Comparison of ENCODE assay signal across 20 cellular contexts in the genomic region with DNA sequence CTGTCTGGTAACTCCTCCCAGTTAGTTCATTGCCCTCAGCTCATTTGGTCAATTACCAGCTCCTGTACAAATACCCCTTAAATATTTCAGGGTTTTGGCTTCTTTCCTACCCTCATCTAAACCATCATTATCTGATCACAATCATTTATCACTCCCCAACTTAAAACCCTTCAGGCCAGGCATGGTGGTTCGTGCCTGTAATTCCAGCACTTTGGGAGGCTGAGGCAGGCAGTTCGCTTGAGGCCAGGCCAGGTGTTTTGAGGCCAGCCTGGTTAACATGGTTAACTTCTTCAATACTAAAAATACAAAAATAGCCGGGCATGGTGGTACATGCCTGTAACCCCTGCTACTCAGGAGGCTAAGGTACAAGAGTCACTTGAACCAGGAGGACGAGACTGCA. TPM values are rescaled to one million over a fixed set of nuclear protein-coding genes. Genes with fewer than 3 reads are reported as not detected.
DNase-seq lines count a peak whose midpoint lies in the region; ATAC-seq and TF ChIP-seq lines count a peak whose summit lies in the region.
"Had no signal": no experiment of that assay in that cellular context is flagged by ENCODE, and none has a peak within 500 bp of the region (broad histone marks: within the 10 kb centered on the region; RNA-seq: fewer than 3 reads in every experiment).

No MANE protein-coding gene starts in this region.

- no peak overlapping the region for H3K23ac ChIP-seq in H9 (ENCODE audit: insufficient read length, low read depth, low read length)

- peaks cover 3% of the 10 kb centered on the region; the same call in 1 of the 2 replicates for H3K79me2 ChIP-seq in H9 (ENCODE audit: insufficient read depth, low read length)

- H2AFZ ChIP-seq in H9 (ENCODE audit: low read length): no peak overlapping the region

- WGBS in H9 (ENCODE audit: extremely low coverage, insufficient read length, low lambda C conversion rate): no CpG with 5 or more reads among the region's 4 CpGs

- H3K27ac ChIP-seq in H9 (ENCODE audit: insufficient read length, low read depth, low read length): no peak overlapping the region
- H3K27ac ChIP-seq: BLaER1 treated with 17β-estradiol and CSF1 and Interleukin-3, amounts not matched to agents 10 nM and 100 nM; brain microvascular endothelial cell; heart left ventricle; prostate gland; SJSA1 had no signal

- no peak overlapping the region for H2BK12ac ChIP-seq in H9 (ENCODE audit: insufficient read length, low read depth, low read length)

- no peak overlapping the region for H2AK5ac ChIP-seq in H9 (ENCODE audit: insufficient read length, low read length)

- no peak overlapping the region for H2BK5ac ChIP-seq in H9 (ENCODE audit: insufficient read length, low read length)

- no peaks in the 10 kb centered on the region for H3K27me3 Mint-ChIP-seq in activated T-cell treated with anti-CD3 and anti-CD28 coated beads, Interleukin-2, amount 50 U/mL, for 72 hours (ENCODE audit: low read depth)
- no peaks in the 10 kb centered on the region for H3K27me3 Mint-ChIP-seq in H9 (ENCODE audit: low read depth)
- H3K27me3 Mint-ChIP-seq in activated T-helper 2 cell treated with anti-CD3 and anti-CD28 coated beads, Interferon-gamma antibody, Interleukin-2, Interleukin-4, amounts not matched to agents 10 μg/mL and 5 μg/mL and 100 μg/mL, durations not matched to agents 14 hours and 24 hours and 36 hours (ENCODE audit: low read depth): no peaks in the 10 kb centered on the region

- peaks cover 9 to 28% of the 10 kb centered on the region in 2 donors for H3K36me3 Mint-ChIP-seq in activated T-cell treated with anti-CD3 and anti-CD28 coated beads, Interleukin-2, amount 50 U/mL, for 72 hours (ENCODE audit: insufficient read depth in 2 of 2)
- peaks cover 44 to 59% (median 53%) of the 10 kb centered on the region in 3 experiments for H3K36me3 Mint-ChIP-seq in H9 (ENCODE audit: insufficient read depth in 1 of 3, low read depth in 3 of 3)
- H3K36me3 Mint-ChIP-seq in activated T-helper 2 cell treated with anti-CD3 and anti-CD28 coated beads, Interferon-gamma antibody, Interleukin-2, Interleukin-4, amounts not matched to agents 10 μg/mL and 5 μg/mL and 100 μg/mL, durations not matched to agents 14 hours and 24 hours and 36 hours (ENCODE audit: low read depth): peaks cover 61% of the 10 kb centered on the region
- H3K36me3 Mint-ChIP-seq in stimulated activated effector memory CD8-positive, alpha-beta T cell treated with anti-CD3 and anti-CD28 coated beads, Interleukin-12 subunit alpha, Interleukin-12 subunit beta, amount 100 ng/mL, for 72 hours: peaks cover 96% of the 10 kb centered on the region

- TF ChIP-seq CTCF in H9 (conservative IDR thresholded peaks at IDR 0.05): no peak

- no peak overlapping the region for H3K18ac ChIP-seq in H9 (ENCODE audit: insufficient read length, low read depth, low read length)

- peak overlapping the region; percentile 82 for H3K27ac Mint-ChIP-seq in activated T-cell treated with anti-CD3 and anti-CD28 coated beads, Interleukin-2, amount 50 U/mL, for 72 hours
- H3K27ac Mint-ChIP-seq in H9: peak overlapping the region in 2 of 3 experiments; percentile 17 to 49; a peak in 2 of 7 replicates
- H3K27ac Mint-ChIP-seq in activated T-helper 2 cell treated with anti-CD3 and anti-CD28 coated beads, Interferon-gamma antibody, Interleukin-2, Interleukin-4, amounts not matched to agents 10 μg/mL and 5 μg/mL and 100 μg/mL, durations not matched to agents 14 hours and 24 hours and 36 hours: peak overlapping the region; percentile 86
- peak overlapping the region; percentile 84 for H3K27ac Mint-ChIP-seq in stimulated activated effector memory CD8-positive, alpha-beta T cell treated with anti-CD3 and anti-CD28 coated beads, Interleukin-12 subunit alpha, Interleukin-12 subunit beta, amount 100 ng/mL, for 72 hours

- H3K14ac ChIP-seq in H9 (ENCODE audit: insufficient read depth, low read length): no peak overlapping the region

- intact Hi-C loops in activated T-helper 2 cell treated with anti-CD3 and anti-CD28 coated beads, Interferon-gamma antibody, Interleukin-2, Interleukin-4, amounts not matched to agents 10 μg/mL and 5 μg/mL and 100 μg/mL, durations not matched to agents 14 hours and 24 hours and 36 hours (cut with micrococcal nuclease): no loop called here

- H3K23me2 ChIP-seq in H9 (ENCODE audit: insufficient read length, low read depth, low read length, poor library complexity, severe bottlenecking): peaks cover 4% of the 10 kb centered on the region

- no peak overlapping the region for H2BK15ac ChIP-seq in H9 (ENCODE audit: low read depth, low read length)

- H4K20me1 ChIP-seq in H9 (ENCODE audit: control insufficient read depth, insufficient read depth, insufficient read length): no peaks in the 10 kb centered on the region

- peaks cover 47% of the 10 kb centered on the region for H3K4me1 Mint-ChIP-seq in activated T-cell treated with anti-CD3 and anti-CD28 coated beads, Interleukin-2, amount 50 U/mL, for 72 hours (ENCODE audit: low read depth)
- H3K4me1 Mint-ChIP-seq in H9: peaks cover 38 to 42% of the 10 kb centered on the region in 2 experiments
- H3K4me1 Mint-ChIP-seq in activated T-helper 2 cell treated with anti-CD3 and anti-CD28 coated beads, Interferon-gamma antibody, Interleukin-2, Interleukin-4, amounts not matched to agents 10 μg/mL and 5 μg/mL and 100 μg/mL, durations not matched to agents 14 hours and 24 hours and 36 hours (ENCODE audit: low read depth): peaks cover 31% of the 10 kb centered on the region
- peaks cover 31% of the 10 kb centered on the region for H3K4me1 Mint-ChIP-seq in stimulated activated effector memory CD8-positive, alpha-beta T cell treated with anti-CD3 and anti-CD28 coated beads, Interleukin-12 subunit alpha, Interleukin-12 subunit beta, amount 100 ng/mL, for 72 hours

- no peaks in the 10 kb centered on the region for H3K9me3 Mint-ChIP-seq in activated T-cell treated with anti-CD3 and anti-CD28 coated beads, Interleukin-2, amount 50 U/mL, for 72 hours
- no peaks in the 10 kb centered on the region; a peak in 1 of 5 replicates for H3K9me3 Mint-ChIP-seq in H9
- H3K9me3 Mint-ChIP-seq in activated T-helper 2 cell treated with anti-CD3 and anti-CD28 coated beads, Interferon-gamma antibody, Interleukin-2, Interleukin-4, amounts not matched to agents 10 μg/mL and 5 μg/mL and 100 μg/mL, durations not matched to agents 14 hours and 24 hours and 36 hours: no peaks in the 10 kb centered on the region
- no peaks in the 10 kb centered on the region for H3K9me3 Mint-ChIP-seq in stimulated activated effector memory CD8-positive, alpha-beta T cell treated with anti-CD3 and anti-CD28 coated beads, Interleukin-12 subunit alpha, Interleukin-12 subunit beta, amount 100 ng/mL, for 72 hours
- H3K9me3 Mint-ChIP-seq: activated T-cell treated with anti-CD3 and anti-CD28 coated beads, Interleukin-2, amount 50 U/mL, for 4 hours had no signal

- peaks cover 7% of the 10 kb centered on the region; the same call in 1 of the 2 replicates for H3K4me1 ChIP-seq in H9 (ENCODE audit: insufficient read depth, low read length)
- H3K4me1 ChIP-seq: heart left ventricle, prostate gland had no signal

- H3K4me2 ChIP-seq in H9 (ENCODE audit: insufficient read depth, insufficient read length, low read length): no peak overlapping the region
- H3K4me2 ChIP-seq: BLaER1 treated with 17β-estradiol and CSF1 and Interleukin-3, amounts not matched to agents 10 nM and 100 nM had no signal

- H3K4me3 Mint-ChIP-seq in activated T-cell treated with anti-CD3 and anti-CD28 coated beads, Interleukin-2, amount 50 U/mL, for 72 hours: no peak overlapping the region
- no peak overlapping the region; a peak in 1 of 5 replicates for H3K4me3 Mint-ChIP-seq in H9
- H3K4me3 Mint-ChIP-seq in activated T-helper 2 cell treated with anti-CD3 and anti-CD28 coated beads, Interferon-gamma antibody, Interleukin-2, Interleukin-4, amounts not matched to agents 10 μg/mL and 5 μg/mL and 100 μg/mL, durations not matched to agents 14 hours and 24 hours and 36 hours (ENCODE audit: low read depth): no peak overlapping the region
- H3K4me3 Mint-ChIP-seq in stimulated activated effector memory CD8-positive, alpha-beta T cell treated with anti-CD3 and anti-CD28 coated beads, Interleukin-12 subunit alpha, Interleukin-12 subunit beta, amount 100 ng/mL, for 72 hours: peak overlapping the region; percentile 25
- H3K4me3 Mint-ChIP-seq: activated T-cell treated with anti-CD3 and anti-CD28 coated beads, Interleukin-2, amount 50 U/mL, for 4 hours had no signal

- no peak overlapping the region for H3K56ac ChIP-seq in H9 (ENCODE audit: insufficient read length, low read depth, low read length)

- H3K79me1 ChIP-seq in H9 (ENCODE audit: insufficient read depth, low read depth, low read length, poor library complexity, severe bottlenecking): no peaks in the 10 kb centered on the region

- no peak for DNase-seq in activated T-cell treated with anti-CD3 and anti-CD28 coated beads, Interleukin-2, amount 50 U/mL, for 72 hours
- DNase-seq in activated T-cell treated with anti-CD3 and anti-CD28 coated beads, Interleukin-2, amount 50 U/mL, for 48 hours: no peak
- DNase-seq in H9 (no peak), GM19240 (ENCODE audit: insufficient read length, low spot score) (no peak)
- no peak for DNase-seq in activated T-helper 2 cell treated with anti-CD3 and anti-CD28 coated beads, Interferon-gamma antibody, Interleukin-2, Interleukin-4, amounts not matched to agents 10 μg/mL and 5 μg/mL and 100 μg/mL, durations not matched to agents 14 hours and 24 hours and 36 hours (ENCODE audit: low spot score)
- no peak for DNase-seq in stimulated activated effector memory CD8-positive, alpha-beta T cell treated with anti-CD3 and anti-CD28 coated beads, Interleukin-12 subunit alpha, Interleukin-12 subunit beta, amount 100 ng/mL, for 72 hours (ENCODE audit: low spot score in 2 of 2)
- DNase-seq: activated T-cell treated with anti-CD3 and anti-CD28 coated beads, Interleukin-2, amount 50 U/mL, for 4 hours; brain microvascular endothelial cell; effector CD8-positive, alpha-beta T cell; erythroblast; heart left ventricle; NCI-H1694 treated with DMSO at 0.1 percent for 48 hours; NCI-H2171 treated with DMSO at 0.1 percent for 48 hours; NCI-H524 treated with DMSO at 0.1 percent for 48 hours; substantia nigra had no signal

- H3K27me3 ChIP-seq in H9 (ENCODE audit: insufficient read depth, low read length): no peaks in the 10 kb centered on the region
- H3K27me3 ChIP-seq: BLaER1 treated with 17β-estradiol and CSF1 and Interleukin-3, amounts not matched to agents 10 nM and 100 nM; brain microvascular endothelial cell; heart left ventricle; SJSA1 had no signal

- no peak overlapping the region for H4K91ac ChIP-seq in H9 (ENCODE audit: insufficient read length, low read depth, low read length)

- H3T11ph ChIP-seq in H9 (ENCODE audit: low read length): no peak overlapping the region

- H2BK20ac ChIP-seq in H9 (ENCODE audit: low read depth, low read length, poor library complexity, severe bottlenecking): no peak overlapping the region

- H4K8ac ChIP-seq in H9 (replicated peaks; ENCODE audit: insufficient read length, low read depth, low read length): no peak overlapping the region

- H3K9me3 ChIP-seq in H9 (ENCODE audit: control insufficient read depth, low read depth, low read length): no peaks in the 10 kb centered on the region
- H3K9me3 ChIP-seq: BLaER1 treated with 17β-estradiol and CSF1 and Interleukin-3, amounts not matched to agents 10 nM and 100 nM; HAP-1; heart left ventricle; prostate gland; SJSA1 had no signal

- no peak overlapping the region for H2BK120ac ChIP-seq in H9 (ENCODE audit: low read depth, low read length, poor library complexity, severe bottlenecking)

- ATAC-seq in activated T-cell treated with anti-CD3 and anti-CD28 coated beads, Interleukin-2, amount 50 U/mL, for 72 hours (replicated peaks in 1 of 2): no peak
- no peak for ATAC-seq in stimulated activated effector memory CD8-positive, alpha-beta T cell treated with anti-CD3 and anti-CD28 coated beads, Interleukin-12 subunit alpha, Interleukin-12 subunit beta, amount 100 ng/mL, for 72 hours
- ATAC-seq in HG03045 (IDR thresholded peaks at IDR 0.05; ENCODE audit: unreplicated experiment): no peak
- ATAC-seq: heart left ventricle had no signal

- no peak overlapping the region for H4K5ac ChIP-seq in H9 (ENCODE audit: insufficient read length, low read depth, low read length)

- no peak overlapping the region for H3K4ac ChIP-seq in H9 (ENCODE audit: low read depth, low read length)

- H3K9ac ChIP-seq in H9 (ENCODE audit: extremely low read depth, insufficient read length, low read length): no peak overlapping the region

RNA-seq across cellular contexts. Expression of a gene that starts 9.4 kb away (rescaled TPM):
- total RNA-seq in activated T-cell treated with anti-CD3 and anti-CD28 coated beads, Interleukin-2, amount 50 U/mL, for 72 hours: 10 to 100 TPM; 47.3 to 58.4 TPM
- 81.7 and 94.6 TPM in 2 replicates for total RNA-seq in H9 (2021)
- total RNA-seq in activated T-helper 2 cell treated with anti-CD3 and anti-CD28 coated beads, Interferon-gamma antibody, Interleukin-2, Interleukin-4, amounts not matched to agents 10 μg/mL and 5 μg/mL and 100 μg/mL, durations not matched to agents 14 hours and 24 hours and 36 hours: 44.3 and 50.6 TPM in 2 replicates

RNA-seq across cellular contexts. Expression of a gene that starts 22.8 kb away (rescaled TPM):
- total RNA-seq in activated T-cell treated with anti-CD3 and anti-CD28 coated beads, Interleukin-2, amount 50 U/mL, for 72 hours: 10 to 100 TPM; 78.2 to 88.3 TPM
- 96.5 and 111 TPM in 2 replicates for total RNA-seq in H9 (2021)
- total RNA-seq in activated T-helper 2 cell treated with anti-CD3 and anti-CD28 coated beads, Interferon-gamma antibody, Interleukin-2, Interleukin-4, amounts not matched to agents 10 μg/mL and 5 μg/mL and 100 μg/mL, durations not matched to agents 14 hours and 24 hours and 36 hours: 94.5 and 99.0 TPM in 2 replicates

RNA-seq across cellular contexts. Expression of a gene that starts 41.5 kb away (rescaled TPM):
- total RNA-seq in activated T-cell treated with anti-CD3 and anti-CD28 coated beads, Interleukin-2, amount 50 U/mL, for 72 hours: 1 to 10 TPM in 1 of 2 donors, under 1 TPM in 1; 0.62 to 2.0 TPM
- total RNA-seq in H9 (2021): 217 and 218 TPM in 2 replicates
- total RNA-seq in activated T-helper 2 cell treated with anti-CD3 and anti-CD28 coated beads, Interferon-gamma antibody, Interleukin-2, Interleukin-4, amounts not matched to agents 10 μg/mL and 5 μg/mL and 100 μg/mL, durations not matched to agents 14 hours and 24 hours and 36 hours: 4.0 and 4.2 TPM in 2 replicates

Comparison
In these comparisons a context has a peak if more than half of its experiments do, and no peak if none do; other contexts are left out.
1. H3K27ac Mint-ChIP-seq: peak in every context shown above with its lines; median percentile 86 in activated T-helper 2 cell treated with anti-CD3 and anti-CD28 coated beads, Interferon-gamma antibody, Interleukin-2, Interleukin-4, amounts not matched to agents 10 μg/mL and 5 μg/mL and 100 μg/mL, durations not matched to agents 14 hours and 24 hours and 36 hours; 84 in stimulated activated effector memory CD8-positive, alpha-beta T cell treated with anti-CD3 and anti-CD28 coated beads, Interleukin-12 subunit alpha, Interleukin-12 subunit beta, amount 100 ng/mL, for 72 hours; 82 in activated T-cell treated with anti-CD3 and anti-CD28 coated beads, Interleukin-2, amount 50 U/mL, for 72 hours; 33 in H9.
2. RNA of a gene that starts 41.5 kb away (total RNA-seq): 217 to 218 TPM in H9; 4.0 to 4.2 TPM in activated T-helper 2 cell treated with anti-CD3 and anti-CD28 coated beads, Interferon-gamma antibody, Interleukin-2, Interleukin-4, amounts not matched to agents 10 μg/mL and 5 μg/mL and 100 μg/mL, durations not matched to agents 14 hours and 24 hours and 36 hours and 0.62 to 2.0 TPM in activated T-cell treated with anti-CD3 and anti-CD28 coated beads, Interleukin-2, amount 50 U/mL, for 72 hours; every median in the first group is over 10 times any median in the second.